ENCODE assay signal across 8 cellular contexts in the genomic region with DNA sequence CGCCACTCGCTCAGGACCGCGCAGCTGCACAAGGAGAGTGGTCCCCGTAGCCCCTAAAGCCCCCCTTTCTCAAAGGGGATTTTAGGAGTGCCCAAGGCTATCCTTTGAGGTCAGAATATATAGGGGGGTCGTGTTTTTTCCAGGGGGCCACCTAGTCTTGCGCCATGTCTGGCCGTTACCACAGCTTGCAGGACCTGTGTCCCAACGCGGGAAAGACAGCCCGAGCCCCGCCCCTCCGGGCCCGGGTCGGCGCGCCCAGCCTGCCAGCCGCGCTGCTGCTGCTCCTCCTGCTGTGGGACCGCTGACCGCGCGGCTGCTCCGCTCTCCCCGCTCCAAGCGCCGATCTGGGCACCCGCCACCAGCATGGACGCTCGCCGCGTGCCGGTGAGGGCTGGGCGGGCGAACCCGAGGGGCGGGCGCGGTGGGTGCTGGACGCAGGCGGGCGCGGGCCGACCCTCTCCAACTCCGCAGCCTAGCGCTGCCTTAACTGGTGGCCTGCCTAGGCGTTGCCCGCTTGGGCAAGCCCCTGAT. TPM values are rescaled to one million over a fixed set of nuclear protein-coding genes. Genes with fewer than 3 reads are reported as not detected.
DNase-seq lines count a peak whose midpoint lies in the region; ATAC-seq, FAIRE-seq and TF ChIP-seq lines count a peak whose summit lies in the region.

A gene (plus strand): TSS at position 272 of the 531 bp plus-strand sequence. CDS start 92 bp downstream, at position 364.

- no peak within 1 kb of the TSS; the same call in 1 of the 2 replicates for H2BK15ac ChIP-seq in H1 (ENCODE audit: low read length)

- H3K9ac ChIP-seq in BLaER1: peak within 1 kb of the TSS; percentile 98
- H3K9ac ChIP-seq in H1 (replicated peaks in 1 of 4; ENCODE audit: extremely low read depth in 1 of 4, low read depth in 3 of 4, low read length in 3 of 4): peak within 1 kb of the TSS; percentile 93 to 99 (median 98)

- H3K36me3 ChIP-seq in BLaER1 (peaks cover 16% of the 10 kb centered on the region), H1 (ENCODE audit: control insufficient read depth in 2 of 4, insufficient read depth in 4 of 4, low read length in 3 of 4) (peaks cover 4 to 13% (median 11%) of the 10 kb centered on the region in 4 experiments), mesodermal cell (ENCODE audit: control insufficient read depth, insufficient read depth, low read length) (peaks cover 20% of the 10 kb centered on the region)

- H3K36me3 Mint-ChIP-seq in stimulated activated effector memory CD8-positive, alpha-beta T cell treated with anti-CD3 and anti-CD28 coated beads, Interleukin-12 subunit alpha, Interleukin-12 subunit beta, amount 100 ng/mL, for 72 hours: peaks cover 9% of the 10 kb centered on the region

- WGBS in H1 (ENCODE audit: extremely low coverage in 1 of 2, insufficient coverage in 1 of 2, insufficient read length in 1 of 2, insufficient replicate concordance in 2 of 2, low coverage in 1 of 2, low lambda C conversion rate in 2 of 2, missing lambda C conversion rate in 1 of 2), 2 experiments: 1% methylated on average over 48 of the region's 48 CpGs; no CpG with 5 or more reads in 1 of the 2 experiments
- 0% methylated on average over 29 to 39 of the region's 48 CpGs for WGBS in mesodermal cell (ENCODE audit: insufficient coverage in 2 of 2), 2 experiments

- H3K27me3 ChIP-seq in BLaER1: no peaks in the 10 kb centered on the region
- no peaks in the 10 kb centered on the region for H3K27me3 ChIP-seq in H1 (replicated peaks in 1 of 4; ENCODE audit: control insufficient read depth in 3 of 4, extremely low read depth in 1 of 4, insufficient read depth in 3 of 4, low read length in 3 of 4)

- peak within 1 kb of the TSS; percentile 81 for H3K4me3 Mint-ChIP-seq in stimulated activated effector memory CD8-positive, alpha-beta T cell treated with anti-CD3 and anti-CD28 coated beads, Interleukin-12 subunit alpha, Interleukin-12 subunit beta, amount 100 ng/mL, for 72 hours

- H3K23me2 ChIP-seq in H1 (ENCODE audit: low read depth, low read length): peaks cover 12% of the 10 kb centered on the region

- H3K79me1 ChIP-seq in H1 (ENCODE audit: low read depth, low read length): peaks cover 6% of the 10 kb centered on the region; the same call in 1 of the 2 replicates

- peak within 1 kb of the TSS; percentile 97 for H3K18ac ChIP-seq in H1 (ENCODE audit: extremely low read depth, low read length)

- no peak for FAIRE-seq in H1 (lab: Jason Lieb, UNC)

- H3K14ac ChIP-seq in H1 (ENCODE audit: insufficient read length): no peak within 1 kb of the TSS

- H3K4me1 Mint-ChIP-seq in stimulated activated effector memory CD8-positive, alpha-beta T cell treated with anti-CD3 and anti-CD28 coated beads, Interleukin-12 subunit alpha, Interleukin-12 subunit beta, amount 100 ng/mL, for 72 hours: peaks cover 43% of the 10 kb centered on the region

- peak within 1 kb of the TSS; percentile 89 for H2BK12ac ChIP-seq in H1 (ENCODE audit: low read depth, low read length)

- H4K91ac ChIP-seq in H1 (replicated peaks; ENCODE audit: insufficient read length, low read length): peak within 1 kb of the TSS; percentile 93

- H2BK20ac ChIP-seq in H1 (ENCODE audit: low read length): no peak within 1 kb of the TSS

- H3K4me1 ChIP-seq in BLaER1 (peaks cover 66% of the 10 kb centered on the region), H1 (replicated peaks in 1 of 4; ENCODE audit: control insufficient read depth in 3 of 4, insufficient read depth in 4 of 4, low read length in 3 of 4) (peaks cover 4 to 16% (median 9%) of the 10 kb centered on the region in 4 experiments; a peak in 4 of 7 replicates), mesodermal cell (ENCODE audit: control insufficient read depth, insufficient read depth, low read length, poor library complexity, severe bottlenecking) (peaks cover 5% of the 10 kb centered on the region)

- no peak for TF ChIP-seq CTCF in H1 (IDR thresholded peaks at IDR 0.05; ENCODE audit: control extremely low read depth in 1 of 3, insufficient read depth in 1 of 3, low read depth in 1 of 3, low read length in 3 of 3)

- H3K9me3 Mint-ChIP-seq in stimulated activated effector memory CD8-positive, alpha-beta T cell treated with anti-CD3 and anti-CD28 coated beads, Interleukin-12 subunit alpha, Interleukin-12 subunit beta, amount 100 ng/mL, for 72 hours: no peaks in the 10 kb centered on the region

- peak within 1 kb of the TSS; percentile 91 for H3K4ac ChIP-seq in H1 (replicated peaks; ENCODE audit: insufficient read length, low read depth, low read length)

- DNase-seq in NCI-H510A treated with DMSO at 0.1 percent for 48 hours (lab: John Stamatoyannopoulos, UW) (peak; percentile 93), H1 (ENCODE audit: low read depth in 1 of 2, low spot score in 2 of 2) (peak; percentile 23 to 92)
- DNase-seq in activated CD4-positive, alpha-beta T cell treated with anti-CD3 and anti-CD28 coated beads, Interleukin-2, amount 50 U/mL, for 1 hour: peak; percentile 28
- peak; percentile 45 to 87 for DNase-seq in stimulated activated effector memory CD8-positive, alpha-beta T cell treated with anti-CD3 and anti-CD28 coated beads, Interleukin-12 subunit alpha, Interleukin-12 subunit beta, amount 100 ng/mL, for 72 hours (ENCODE audit: low spot score in 2 of 2)

- H2BK5ac ChIP-seq in H1 (ENCODE audit: low read depth, low read length): peak within 1 kb of the TSS; percentile 94

- no peak for TF ChIP-seq EP300 in H1 (IDR thresholded peaks at IDR 0.05; ENCODE audit: borderline replicate concordance in 1 of 2, low read depth in 2 of 2, low read length in 2 of 2)

- CTCF ChIA-PET in H1 (lab: Charles Lee; ENCODE audit: partially characterized antibody): interaction anchor here (0.6 to 0.9 kb wide), 2 partner anchors 94 to 113 kb away, joined by 3 read pairs; no protein-coding TSS in a partner anchor

- no peak within 1 kb of the TSS for H2AK5ac ChIP-seq in H1 (ENCODE audit: low read depth, low read length)

- peaks cover 10% of the 10 kb centered on the region for H3K9me3 ChIP-seq in BLaER1
- H3K9me3 ChIP-seq in H1 (ENCODE audit: insufficient read depth in 2 of 2, low read depth in 1 of 2, low read length in 1 of 2): no peaks in the 10 kb centered on the region; a peak in 1 of 4 replicates
- peaks cover 3% of the 10 kb centered on the region for H3K9me3 ChIP-seq in mesodermal cell (ENCODE audit: control insufficient read depth, low read length)

- peak within 1 kb of the TSS; percentile 95 for H3K56ac ChIP-seq in H1 (replicated peaks; ENCODE audit: insufficient read length, low read depth, low read length)

- H4K5ac ChIP-seq in H1 (ENCODE audit: insufficient read length, low read depth, low read length): peak within 1 kb of the TSS; percentile 82

- H3K4me2 ChIP-seq in BLaER1: peak within 1 kb of the TSS; percentile 93
- peak within 1 kb of the TSS; percentile 90 to 95 for H3K4me2 ChIP-seq in H1 (ENCODE audit: insufficient read depth in 1 of 2, low read depth in 2 of 2, low read length in 2 of 2)

- H2BK120ac ChIP-seq in H1 (replicated peaks; ENCODE audit: low read depth, low read length): peak within 1 kb of the TSS; percentile 60

- H3K4me3 ChIP-seq in BLaER1: peak within 1 kb of the TSS; percentile 93
- H3K4me3 ChIP-seq in H1 (ENCODE audit: extremely low read depth in 1 of 4, insufficient read depth in 2 of 4, low read depth in 3 of 4, low read length in 4 of 4): peak within 1 kb of the TSS; percentile 78 to 86 (median 83)
- H3K4me3 ChIP-seq in mesodermal cell (ENCODE audit: extremely low read depth, insufficient read depth, low read length, poor library complexity, severe bottlenecking): peak within 1 kb of the TSS; percentile 78

- H4K20me1 ChIP-seq in BLaER1 (peaks cover 40% of the 10 kb centered on the region), H1 (replicated peaks in 1 of 2; ENCODE audit: control insufficient read depth in 1 of 2, insufficient read depth in 2 of 2, low read length in 2 of 2) (peaks cover 14 to 15% of the 10 kb centered on the region in 2 experiments)

- POLR2A ChIA-PET in H1 (lab: Charles Lee; ENCODE audit: partially characterized antibody): interaction anchor here (0.9 to 1.5 kb wide), 4 partner anchors 9 to 84 kb away, joined by 3 to 4 read pairs (median 4); no protein-coding TSS in a partner anchor

- TF ChIP-seq RAD21 in H1 (IDR thresholded peaks at IDR 0.05 in 1 of 2, conservative IDR thresholded peaks at IDR 0.05 in 1 of 2; ENCODE audit: low read depth in 2 of 2, low read length in 2 of 2): peak in 1 of 2 experiments; percentile 26; a peak in 2 of 4 replicates

- H3K27ac Mint-ChIP-seq in stimulated activated effector memory CD8-positive, alpha-beta T cell treated with anti-CD3 and anti-CD28 coated beads, Interleukin-12 subunit alpha, Interleukin-12 subunit beta, amount 100 ng/mL, for 72 hours: peak within 1 kb of the TSS; percentile 92

- TF ChIP-seq POLR2A in H1 (IDR thresholded peaks at IDR 0.05; ENCODE audit: control extremely low read depth in 1 of 2, low read depth in 2 of 2, low read length in 2 of 2): peak; percentile 36 to 81; a peak in 2 of 3 replicates

- H3K79me2 ChIP-seq in H1 (ENCODE audit: control insufficient read depth in 1 of 2, insufficient read depth in 2 of 2, low read length in 2 of 2): peaks cover 18 to 46% of the 10 kb centered on the region in 2 experiments

- peak within 1 kb of the TSS; percentile 98 for H2AFZ ChIP-seq in H1 (ENCODE audit: low read length)

- H3K27ac ChIP-seq in BLaER1 (peak within 1 kb of the TSS; percentile 99), H1 (ENCODE audit: low read depth, low read length) (peak within 1 kb of the TSS; percentile 99), mesodermal cell (ENCODE audit: low read depth, low read length, severe bottlenecking) (peak within 1 kb of the TSS; percentile 98)

- no peak within 1 kb of the TSS for H3K23ac ChIP-seq in H1 (ENCODE audit: insufficient read length)

- H4K8ac ChIP-seq in H1 (ENCODE audit: extremely low read depth, insufficient read depth, low read length): peak within 1 kb of the TSS; percentile 98

- ATAC-seq in GM19043 (IDR thresholded peaks at IDR 0.05; ENCODE audit: low read depth, unreplicated experiment) (peak; percentile 48), HG03280 (IDR thresholded peaks at IDR 0.05; ENCODE audit: unreplicated experiment) (peak; percentile 51)
- peak; percentile 75 for ATAC-seq in stimulated activated effector memory CD8-positive, alpha-beta T cell treated with anti-CD3 and anti-CD28 coated beads, Interleukin-12 subunit alpha, Interleukin-12 subunit beta, amount 100 ng/mL, for 72 hours

TF ChIP-seq in H1, 55 proteins besides CTCF, POLR2A, EP300 and RAD21 (continues in another document):
- TF ChIP-seq YY1 (IDR thresholded peaks at IDR 0.05; ENCODE audit: low read depth, low read length): 0 out of 2 replicates have a peak, but pooled peaks have one; percentile 30

RNA-seq across cellular contexts. Expression of the gene that starts here (rescaled TPM):
- total RNA-seq in H1 (2021; fragmentation: NEBNext Ultra II Directional; extraction: Animal tissue kit (Norgen Biotek cat#: 25700)): 75.7 and 80.4 TPM in 2 replicates
- polyA plus RNA-seq in H1 (2011; rRNA removed): 62.2 and 64.4 TPM in 2 replicates
- polyA plus RNA-seq in H1 (2011; cell fraction: cytosol; rRNA removed): 88.6 TPM
- polyA plus RNA-seq in H1 (2011; cell fraction: nucleus; rRNA removed): 121 TPM
- 51.7 to 80.1 TPM (median 61.2 TPM) in 4 replicates for polyA plus RNA-seq in H1 (2012, experiment 1 of 2)
- polyA plus RNA-seq in H1 (2012, experiment 2 of 2): 28.2 TPM
- polyA plus RNA-seq in H1 (2013, experiment 1 of 2): 69.7 TPM
- 62.2 TPM for polyA plus RNA-seq in H1 (2013, experiment 2 of 2)
- 54.4 and 57.1 TPM in 2 replicates for polyA minus RNA-seq in H1 (2011; rRNA and poly(A)+ RNA removed)
- 43.6 TPM for polyA minus RNA-seq in H1 (2011; cell fraction: cytosol; rRNA and poly(A)+ RNA removed)
- polyA minus RNA-seq in H1 (2011; cell fraction: nucleus; rRNA and poly(A)+ RNA removed): 42.2 TPM
- 34.8 TPM for polyA plus RNA-seq in mesodermal cell (2013, experiment 1 of 2)
- polyA plus RNA-seq in mesodermal cell (2013, experiment 2 of 2): 35.3 TPM

Comparison
In these comparisons a context has a peak if more than half of its experiments do, and no peak if none do; other contexts are left out.
1. Peak in every context shown above with its lines: DNase-seq, ATAC-seq, H3K4me3 ChIP-seq and H3K27ac ChIP-seq.
2. DNase-seq: peak in every context shown above with its lines; median percentile 93 in NCI-H510A treated with DMSO at 0.1 percent for 48 hours; 66 in stimulated activated effector memory CD8-positive, alpha-beta T cell treated with anti-CD3 and anti-CD28 coated beads, Interleukin-12 subunit alpha, Interleukin-12 subunit beta, amount 100 ng/mL, for 72 hours; 58 in H1; 28 in activated CD4-positive, alpha-beta T cell treated with anti-CD3 and anti-CD28 coated beads, Interleukin-2, amount 50 U/mL, for 1 hour.